Comparison of ENCODE assay signal across 20 cellular contexts in the genomic region with DNA sequence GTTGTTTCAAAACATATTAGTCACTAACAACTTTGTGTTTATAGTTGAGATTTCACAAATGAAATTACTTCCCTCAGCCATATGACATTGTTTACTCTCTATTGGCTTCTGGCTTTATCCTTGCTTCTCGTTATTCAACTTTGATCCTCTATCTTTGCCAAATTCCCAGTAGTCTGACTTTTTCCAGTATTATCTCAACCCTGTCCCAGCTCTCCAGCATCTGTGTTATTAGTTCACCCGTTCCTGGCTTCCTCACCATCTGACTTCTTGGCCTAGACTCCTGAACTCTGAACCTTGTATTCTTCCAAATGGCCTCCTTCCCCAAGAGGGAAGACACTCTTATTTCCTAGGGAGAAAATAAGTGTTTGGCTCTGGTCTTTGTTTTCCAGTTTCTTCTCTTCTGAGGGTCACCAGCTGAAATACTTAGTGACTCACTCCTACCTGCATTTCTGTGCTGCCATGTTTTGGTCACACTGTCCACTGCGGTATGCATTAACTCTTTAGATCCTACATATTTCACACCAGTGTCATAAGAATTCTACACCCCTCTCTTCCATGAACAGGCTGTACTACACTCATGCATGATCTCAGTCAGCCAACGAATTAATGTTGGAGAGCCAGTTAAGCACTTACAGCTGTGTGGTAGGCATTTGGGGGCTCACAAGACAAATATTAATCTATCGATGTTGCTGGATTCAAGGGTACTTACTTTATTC.
"Had no signal": no experiment of that assay in that cellular context is flagged by ENCODE, and none has a peak within 500 bp of the region (broad histone marks: within the 10 kb centered on the region; RNA-seq: fewer than 3 reads in every experiment).

No MANE protein-coding gene starts in this region.

- DNase-seq: activated CD4-positive, alpha-beta T cell treated with anti-CD3 and anti-CD28 coated beads, Interleukin-2, amount 50 U/mL, for 48 hours; activated CD4-positive, CD25-positive, alpha-beta regulatory T cell treated with anti-CD3 and anti-CD28 coated beads, Interleukin-2, amount 50 U/mL, for 72 hours; activated gamma-delta T cell; effector memory CD4-positive, alpha-beta T cell; foreskin keratinocyte; head of caudate nucleus; immature natural killer cell; lower lobe of right lung; natural killer cell; SW 1271; T-helper 2 cell; transverse colon had no signal

- H3K36me3 Mint-ChIP-seq: activated naive CD4-positive, alpha-beta T cell treated with anti-CD3 and anti-CD28 coated beads, Interleukin-2, amount 50 U/mL, for 24 hours; immature natural killer cell; natural killer cell had no signal

- H3K4me1 ChIP-seq: ascending aorta, foreskin keratinocyte, lower lobe of right lung, parathyroid adenoma, suprapubic skin had no signal

- H3K4me3 ChIP-seq: ascending aorta, esophagus muscularis mucosa, lower lobe of right lung, suprapubic skin, transverse colon had no signal

- H3K27ac Mint-ChIP-seq: activated naive CD4-positive, alpha-beta T cell treated with anti-CD3 and anti-CD28 coated beads, Interleukin-2, amount 50 U/mL, for 24 hours; immature natural killer cell; natural killer cell; stimulated activated naive CD8-positive, alpha-beta T cell treated with anti-CD3 and anti-CD28 coated beads, Interleukin-15, Interleukin-2, amounts not matched to agents 100 ng/mL and 50 ng/mL, for 24 hours had no signal

- H3K27me3 ChIP-seq: ascending aorta, esophagus muscularis mucosa, foreskin keratinocyte, neutrophil, suprapubic skin, transverse colon had no signal

- H3K27ac ChIP-seq: ascending aorta, esophagus muscularis mucosa, foreskin keratinocyte, lower lobe of right lung, neutrophil, parathyroid adenoma, suprapubic skin, transverse colon, VCaP had no signal

- H3K9me3 ChIP-seq: ascending aorta, esophagus muscularis mucosa, lower lobe of right lung, neutrophil, suprapubic skin, transverse colon had no signal

- H3K9ac ChIP-seq: parathyroid adenoma had no signal

- H3K79me2 ChIP-seq: parathyroid adenoma had no signal

- H2AFZ ChIP-seq: parathyroid adenoma had no signal

- H3K9me3 Mint-ChIP-seq: activated naive CD4-positive, alpha-beta T cell treated with anti-CD3 and anti-CD28 coated beads, Interleukin-2, amount 50 U/mL, for 24 hours; stimulated activated naive CD8-positive, alpha-beta T cell treated with anti-CD3 and anti-CD28 coated beads, Interleukin-15, Interleukin-2, amounts not matched to agents 100 ng/mL and 50 ng/mL, for 24 hours had no signal

- ATAC-seq: foreskin keratinocyte, natural killer cell had no signal

- H3K4me1 Mint-ChIP-seq: activated naive CD4-positive, alpha-beta T cell treated with anti-CD3 and anti-CD28 coated beads, Interleukin-2, amount 50 U/mL, for 24 hours; immature natural killer cell; natural killer cell had no signal

- H3K27me3 Mint-ChIP-seq: activated naive CD4-positive, alpha-beta T cell treated with anti-CD3 and anti-CD28 coated beads, Interleukin-2, amount 50 U/mL, for 24 hours; stimulated activated naive CD8-positive, alpha-beta T cell treated with anti-CD3 and anti-CD28 coated beads, Interleukin-15, Interleukin-2, amounts not matched to agents 100 ng/mL and 50 ng/mL, for 24 hours had no signal

- H3K36me3 ChIP-seq: ascending aorta, esophagus muscularis mucosa, lower lobe of right lung, neutrophil, suprapubic skin, transverse colon had no signal

- H3K4me3 Mint-ChIP-seq: activated naive CD4-positive, alpha-beta T cell treated with anti-CD3 and anti-CD28 coated beads, Interleukin-2, amount 50 U/mL, for 24 hours; immature natural killer cell; natural killer cell; stimulated activated naive CD8-positive, alpha-beta T cell treated with anti-CD3 and anti-CD28 coated beads, Interleukin-15, Interleukin-2, amounts not matched to agents 100 ng/mL and 50 ng/mL, for 24 hours had no signal
